In genomic region chr12:113860950-113861349, GRCh38 we compare ENCODE assay signal across 8 cellular contexts.
DNase-seq lines count a peak whose midpoint lies in the region; TF ChIP-seq lines count a peak whose summit lies in the region.
"Had no signal": no experiment of that assay in that cellular context is flagged by ENCODE, and none has a peak within 500 bp of the region (broad histone marks: within the 10 kb centered on the region; RNA-seq: fewer than 3 reads in every experiment).

No MANE protein-coding gene starts in this region.

- H3K4me3 ChIP-seq in fibroblast of mammary gland (ENCODE audit: control insufficient read depth, low read depth, low read length): no peak overlapping the region

- no peak for TF ChIP-seq CTCF in fibroblast of mammary gland (conservative IDR thresholded peaks at IDR 0.05; ENCODE audit: control insufficient read depth, insufficient read depth, low read depth, low read length)

- DNase-seq in HCEC 1CT: peak; percentile 90
- DNase-seq in RPMI7951 (ENCODE audit: low read depth): peak; percentile 81
- peak; percentile 92 for DNase-seq in fibroblast of mammary gland (ENCODE audit: low read depth)
- peak; percentile 31 for DNase-seq in smooth muscle cell of the brain vasculature (ENCODE audit: low read depth, low spot score)
- no peak for DNase-seq in stimulated activated CD4-positive, alpha-beta T cell treated with anti-CD3 and anti-CD28 coated beads, Interleukin-4, amount 100 ng/mL, for 4 hours
- no peak for DNase-seq in NCI-H774 (lab: John Stamatoyannopoulos, UW)
- DNase-seq in NCI-H2171 (lab: John Stamatoyannopoulos, UW): no peak
- DNase-seq: effector CD8-positive, alpha-beta T cell had no signal

Comparison
In these comparisons a context has a peak if more than half of its experiments do, and no peak if none do; other contexts are left out.
1. DNase-seq: peak in HCEC 1CT (single experiment), RPMI7951 (single experiment), fibroblast of mammary gland (single experiment) and smooth muscle cell of the brain vasculature (single experiment); none in stimulated activated CD4-positive, alpha-beta T cell treated with anti-CD3 and anti-CD28 coated beads, Interleukin-4, amount 100 ng/mL, for 4 hours (0 of 2), NCI-H774 (single experiment) and NCI-H2171 (single experiment).